35 cellular contexts compared by ENCODE assay signal in genomic region chr17:14103821-14104220, GRCh38.
"Had no signal": no experiment of that assay in that cellular context is flagged by ENCODE, and none has a peak within 500 bp of the region (broad histone marks: within the 10 kb centered on the region; RNA-seq: fewer than 3 reads in every experiment).

No MANE protein-coding gene starts in this region.

- H3K27me3 Mint-ChIP-seq: activated CD4-positive, alpha-beta memory T cell treated with anti-CD3 and anti-CD28 coated beads for 36 hours; activated CD4-positive, alpha-beta T cell treated with anti-CD3 and anti-CD28 coated beads, Interleukin-2, amount 10 ng/mL, durations not matched to agents 24 days and 14 days; activated CD8-positive, alpha-beta T cell treated with anti-CD3 and anti-CD28 coated beads for 36 hours; activated naive CD4-positive, alpha-beta T cell treated with anti-CD3 and anti-CD28 coated beads, Interleukin-2, amount 10 ng/mL, durations not matched to agents 7 days and 5 days; activated naive CD4-positive, alpha-beta T cell treated with anti-CD3 and anti-CD28 coated beads, Interleukin-2, amount 50 U/mL, for 24 hours; activated naive CD8-positive, alpha-beta T cell; activated naive CD8-positive, alpha-beta T cell treated with anti-CD3 and anti-CD28 coated beads, Interleukin-2, amount 10 ng/mL, durations not matched to agents 7 days and 5 days; activated naive CD8-positive, alpha-beta T cell treated with anti-CD3 and anti-CD28 coated beads, Interleukin-2, amount 50 U/mL, for 24 hours; activated T-helper 17 cell treated with anti-CD3 and anti-CD28 coated beads, Interleukin-2, amount 50 U/mL, for 72 hours; brain; central memory CD8-positive, alpha-beta T cell had no signal

- H3K27me3 ChIP-seq: ascending aorta, cardiac muscle cell had no signal

- DNase-seq: activated CD4-positive, alpha-beta memory T cell treated with anti-CD3 and anti-CD28 coated beads for 36 hours; activated CD4-positive, alpha-beta T cell treated with anti-CD3 and anti-CD28 coated beads for 1 hour; activated CD4-positive, alpha-beta T cell treated with anti-CD3 and anti-CD28 coated beads for 4 hours; activated CD4-positive, alpha-beta T cell treated with anti-CD3 and anti-CD28 coated beads, Interleukin-2, amount 10 ng/mL, durations not matched to agents 24 days and 14 days; activated CD4-positive, alpha-beta T cell treated with anti-CD3 and anti-CD28 coated beads, Interleukin-2, amount 50 U/mL, for 1 hour; activated CD4-positive, alpha-beta T cell treated with anti-CD3 and anti-CD28 coated beads, Interleukin-2, amount 50 U/mL, for 4 hours; activated CD4-positive, CD25-positive, alpha-beta regulatory T cell; activated CD8-positive, alpha-beta memory T cell treated with anti-CD3 and anti-CD28 coated beads, Interleukin-2, amount 50 U/mL, for 4 hours; activated CD8-positive, alpha-beta T cell treated with anti-CD3 and anti-CD28 coated beads for 36 hours; activated effector memory CD4-positive, alpha-beta T cell treated with anti-CD3 and anti-CD28 coated beads, Interleukin-2, amount 50 U/mL, for 16 hours; activated gamma-delta T cell treated with Interleukin-2 at 50 U/mL for 16 hours; activated naive CD4-positive, alpha-beta T cell; activated naive CD4-positive, alpha-beta T cell treated with anti-CD3 and anti-CD28 coated beads, Interleukin-2, amount 10 ng/mL, durations not matched to agents 7 days and 5 days; activated naive CD8-positive, alpha-beta T cell treated with anti-CD3 and anti-CD28 coated beads, Interleukin-2, amount 10 ng/mL, durations not matched to agents 7 days and 5 days; activated naive CD8-positive, alpha-beta T cell treated with anti-CD3 and anti-CD28 coated beads, Interleukin-2, amount 50 U/mL, for 24 hours; activated T-cell treated with anti-CD3 and anti-CD28 coated beads for 4 hours; activated T-cell treated with anti-CD3 and anti-CD28 coated beads, Interleukin-2, amount 50 U/mL, for 1 hour; activated T-cell treated with anti-CD3 and anti-CD28 coated beads, Interleukin-2, amount 50 U/mL, for 4 hours; activated T-cell treated with anti-CD3 and anti-CD28 coated beads, Interleukin-2, amount 50 U/mL, for 72 hours; amygdala; cerebellar nuclear complex; T-helper 2 cell; T-helper 9 cell had no signal

- ATAC-seq: activated CD4-positive, CD25-positive, alpha-beta regulatory T cell treated with anti-CD3 and anti-CD28 coated beads, Interleukin-2, amount 50 U/mL, for 24 hours; activated CD8-positive, alpha-beta T cell treated with anti-CD3 and anti-CD28 coated beads for 36 hours; activated naive CD8-positive, alpha-beta T cell treated with anti-CD3 and anti-CD28 coated beads, Interleukin-2, amount 50 U/mL, for 24 hours; activated T-cell treated with anti-CD3 and anti-CD28 coated beads, Interleukin-2, amount 50 U/mL, for 4 hours; activated T-cell treated with anti-CD3 and anti-CD28 coated beads, Interleukin-2, amount 50 U/mL, for 72 hours; activated T-helper 17 cell treated with anti-CD3 and anti-CD28 coated beads, Interleukin-2, amount 50 U/mL, for 72 hours had no signal

- H3K4me3 Mint-ChIP-seq: activated CD4-positive, alpha-beta memory T cell treated with anti-CD3 and anti-CD28 coated beads for 36 hours; activated CD4-positive, alpha-beta T cell treated with anti-CD3 and anti-CD28 coated beads, Interleukin-2, amount 10 ng/mL, durations not matched to agents 24 days and 14 days; activated CD8-positive, alpha-beta T cell treated with anti-CD3 and anti-CD28 coated beads for 36 hours; activated naive CD4-positive, alpha-beta T cell treated with anti-CD3 and anti-CD28 coated beads, Interleukin-2, amount 10 ng/mL, durations not matched to agents 7 days and 5 days; activated naive CD4-positive, alpha-beta T cell treated with anti-CD3 and anti-CD28 coated beads, Interleukin-2, amount 50 U/mL, for 24 hours; activated naive CD8-positive, alpha-beta T cell; activated naive CD8-positive, alpha-beta T cell treated with anti-CD3 and anti-CD28 coated beads, Interleukin-2, amount 10 ng/mL, durations not matched to agents 7 days and 5 days; activated naive CD8-positive, alpha-beta T cell treated with anti-CD3 and anti-CD28 coated beads, Interleukin-2, amount 50 U/mL, for 24 hours; activated T-cell treated with anti-CD3 and anti-CD28 coated beads, Interleukin-2, amount 50 U/mL, for 4 hours; activated T-cell treated with anti-CD3 and anti-CD28 coated beads, Interleukin-2, amount 50 U/mL, for 72 hours; activated T-helper 1 cell treated with anti-CD3 and anti-CD28 coated beads, Interleukin-12 subunit alpha, Interleukin-12 subunit beta, Interleukin-2, Interleukin-4 antibody, amounts not matched to agents 30 ng/mL and 10 ng/mL and 1 ng/mL, durations not matched to agents 14 hours and 24 hours and 36 hours; activated T-helper 17 cell treated with anti-CD3 and anti-CD28 coated beads, Interleukin-2, amount 50 U/mL, for 72 hours; brain; central memory CD8-positive, alpha-beta T cell; T-helper 1 cell treated with Interleukin-12 subunit alpha and Interleukin-12 subunit beta and Interleukin-4 antibody, amounts not matched to agents 30 μg/mL and 1 μg/mL, for 36 hours; T-helper 2 cell treated with Interferon-gamma antibody and Interleukin-4, amounts not matched to agents 5 μg/mL and 100 μg/mL, for 36 hours had no signal

- H3K27ac ChIP-seq: ascending aorta, cardiac muscle cell, VCaP had no signal

- H3K4me1 ChIP-seq: ascending aorta had no signal

- H3K27ac Mint-ChIP-seq: activated CD4-positive, alpha-beta memory T cell treated with anti-CD3 and anti-CD28 coated beads for 36 hours; activated CD4-positive, alpha-beta T cell treated with anti-CD3 and anti-CD28 coated beads, Interleukin-2, amount 10 ng/mL, durations not matched to agents 24 days and 14 days; activated CD8-positive, alpha-beta T cell treated with anti-CD3 and anti-CD28 coated beads for 36 hours; activated naive CD4-positive, alpha-beta T cell treated with anti-CD3 and anti-CD28 coated beads, Interleukin-2, amount 10 ng/mL, durations not matched to agents 7 days and 5 days; activated naive CD4-positive, alpha-beta T cell treated with anti-CD3 and anti-CD28 coated beads, Interleukin-2, amount 50 U/mL, for 24 hours; activated naive CD8-positive, alpha-beta T cell; activated naive CD8-positive, alpha-beta T cell treated with anti-CD3 and anti-CD28 coated beads, Interleukin-2, amount 10 ng/mL, durations not matched to agents 7 days and 5 days; activated naive CD8-positive, alpha-beta T cell treated with anti-CD3 and anti-CD28 coated beads, Interleukin-2, amount 50 U/mL, for 24 hours; activated T-cell treated with anti-CD3 and anti-CD28 coated beads, Interleukin-2, amount 50 U/mL, for 72 hours; activated T-helper 1 cell treated with anti-CD3 and anti-CD28 coated beads, Interleukin-12 subunit alpha, Interleukin-12 subunit beta, Interleukin-2, Interleukin-4 antibody, amounts not matched to agents 30 ng/mL and 10 ng/mL and 1 ng/mL, durations not matched to agents 14 hours and 24 hours and 36 hours; activated T-helper 17 cell treated with anti-CD3 and anti-CD28 coated beads, Interleukin-2, amount 50 U/mL, for 72 hours; brain; T-helper 1 cell treated with Interleukin-12 subunit alpha and Interleukin-12 subunit beta and Interleukin-4 antibody, amounts not matched to agents 30 μg/mL and 1 μg/mL, for 36 hours; T-helper 2 cell treated with Interferon-gamma antibody and Interleukin-4, amounts not matched to agents 5 μg/mL and 100 μg/mL, for 36 hours had no signal

- H3K9me3 Mint-ChIP-seq: activated CD4-positive, alpha-beta memory T cell treated with anti-CD3 and anti-CD28 coated beads for 36 hours; activated CD8-positive, alpha-beta T cell treated with anti-CD3 and anti-CD28 coated beads for 36 hours; activated naive CD4-positive, alpha-beta T cell treated with anti-CD3 and anti-CD28 coated beads, Interleukin-2, amount 10 ng/mL, durations not matched to agents 7 days and 5 days; activated naive CD4-positive, alpha-beta T cell treated with anti-CD3 and anti-CD28 coated beads, Interleukin-2, amount 50 U/mL, for 24 hours; activated naive CD8-positive, alpha-beta T cell treated with anti-CD3 and anti-CD28 coated beads, Interleukin-2, amount 10 ng/mL, durations not matched to agents 7 days and 5 days; activated naive CD8-positive, alpha-beta T cell treated with anti-CD3 and anti-CD28 coated beads, Interleukin-2, amount 50 U/mL, for 24 hours; activated T-cell treated with anti-CD3 and anti-CD28 coated beads, Interleukin-2, amount 50 U/mL, for 4 hours; activated T-cell treated with anti-CD3 and anti-CD28 coated beads, Interleukin-2, amount 50 U/mL, for 72 hours; activated T-helper 1 cell treated with anti-CD3 and anti-CD28 coated beads, Interleukin-12 subunit alpha, Interleukin-12 subunit beta, Interleukin-2, Interleukin-4 antibody, amounts not matched to agents 30 ng/mL and 10 ng/mL and 1 ng/mL, durations not matched to agents 14 hours and 24 hours and 36 hours; activated T-helper 17 cell treated with anti-CD3 and anti-CD28 coated beads, Interleukin-2, amount 50 U/mL, for 72 hours; brain; central memory CD8-positive, alpha-beta T cell; T-helper 1 cell treated with Interleukin-12 subunit alpha and Interleukin-12 subunit beta and Interleukin-4 antibody, amounts not matched to agents 30 μg/mL and 1 μg/mL, for 36 hours; T-helper 2 cell treated with Interferon-gamma antibody and Interleukin-4, amounts not matched to agents 5 μg/mL and 100 μg/mL, for 36 hours had no signal

- H3K9me3 ChIP-seq: ascending aorta had no signal

- H3K4me3 ChIP-seq: ascending aorta, cardiac muscle cell had no signal

- H3K36me3 ChIP-seq: cardiac muscle cell had no signal
